Comparison of ENCODE assay signal across 21 cellular contexts in the genomic region with DNA sequence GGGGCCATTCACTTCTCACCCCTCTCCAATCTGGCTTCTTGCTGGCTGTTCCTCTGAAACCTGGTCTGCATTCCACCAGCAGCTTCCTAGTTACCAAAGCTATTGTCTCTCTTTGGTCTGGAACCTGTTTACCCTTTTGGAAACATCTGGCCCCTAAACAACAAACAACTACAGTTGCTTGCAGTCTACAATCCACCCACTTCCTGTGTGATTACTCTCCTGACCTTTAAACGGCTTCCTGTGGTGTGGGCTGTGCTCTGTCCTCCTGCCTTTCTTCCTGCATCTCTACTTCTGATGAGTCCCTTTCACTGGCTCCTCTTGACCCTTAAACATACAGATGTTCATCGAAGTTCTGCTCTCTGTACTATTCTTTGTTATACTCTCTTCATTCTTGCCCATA.
DNase-seq lines count a peak whose midpoint lies in the region; ATAC-seq and TF ChIP-seq lines count a peak whose summit lies in the region.
"Had no signal": no experiment of that assay in that cellular context is flagged by ENCODE, and none has a peak within 500 bp of the region (broad histone marks: within the 10 kb centered on the region; RNA-seq: fewer than 3 reads in every experiment).

No MANE protein-coding gene starts in this region.

- H3K27ac Mint-ChIP-seq in natural killer cell treated with Interleukin-12 subunit alpha and Interleukin-12 subunit beta and Interleukin-15 and Interleukin-18, amount 100 ng/mL, for 72 hours = peak overlapping the region in 1 of 2 donors; percentile 62
- no peak overlapping the region for H3K27ac Mint-ChIP-seq in natural killer cell
- H3K27ac Mint-ChIP-seq in WTC11 = peak overlapping the region; percentile 43; the same call in 1 of the 2 replicates
- no peak overlapping the region for H3K27ac Mint-ChIP-seq in chondrocyte (ENCODE audit: unreplicated experiment)
- no peak overlapping the region for H3K27ac Mint-ChIP-seq in activated naive CD4-positive, alpha-beta T cell treated with anti-CD3 and anti-CD28 coated beads, Interleukin-2, amount 10 ng/mL, durations not matched to agents 7 days and 5 days
- H3K27ac Mint-ChIP-seq: activated T-helper 2 cell treated with anti-CD3 and anti-CD28 coated beads, Interferon-gamma antibody, Interleukin-2, Interleukin-4, amounts not matched to agents 10 μg/mL and 5 μg/mL and 100 μg/mL, durations not matched to agents 14 hours and 24 hours and 36 hours; brain; IgD-negative memory B cell; stimulated activated memory B cell treated with anti-CD40 and anti-IgM and Interleukin-4, amounts not matched to agents 10 μg/mL and 1 μg/mL and 100 μg/mL, for 72 hours had no signal

- peak in 1 of 2 donors; percentile 53 for ATAC-seq in natural killer cell treated with Interleukin-12 subunit alpha and Interleukin-12 subunit beta and Interleukin-15 and Interleukin-18, amount 100 ng/mL, for 72 hours
- ATAC-seq in natural killer cell = no peak
- ATAC-seq in HG03103 (IDR thresholded peaks at IDR 0.05; ENCODE audit: low read depth, unreplicated experiment) = peak; percentile 75
- ATAC-seq in WTC11 = peak; percentile 68
- ATAC-seq: GM12878; heart right ventricle; left ventricle myocardium superior; Right ventricle myocardium inferior; stimulated activated memory B cell treated with anti-CD40 and anti-IgM and Interleukin-4, amounts not matched to agents 10 μg/mL and 1 μg/mL and 100 μg/mL, for 72 hours had no signal

- peak overlapping the region; percentile 34 for H3K4me3 Mint-ChIP-seq in natural killer cell treated with Interleukin-12 subunit alpha and Interleukin-12 subunit beta and Interleukin-15 and Interleukin-18, amount 100 ng/mL, for 72 hours
- H3K4me3 Mint-ChIP-seq in natural killer cell = no peak overlapping the region
- no peak overlapping the region for H3K4me3 Mint-ChIP-seq in WTC11
- no peak overlapping the region for H3K4me3 Mint-ChIP-seq in chondrocyte (ENCODE audit: unreplicated experiment)
- no peak overlapping the region for H3K4me3 Mint-ChIP-seq in activated naive CD4-positive, alpha-beta T cell treated with anti-CD3 and anti-CD28 coated beads, Interleukin-2, amount 10 ng/mL, durations not matched to agents 7 days and 5 days
- H3K4me3 Mint-ChIP-seq: brain; IgD-negative memory B cell; stimulated activated memory B cell treated with anti-CD40 and anti-IgM and Interleukin-4, amounts not matched to agents 10 μg/mL and 1 μg/mL and 100 μg/mL, for 72 hours had no signal

- peaks cover 24% of the 10 kb centered on the region for H3K9me3 Mint-ChIP-seq in natural killer cell treated with Interleukin-12 subunit alpha and Interleukin-12 subunit beta and Interleukin-15 and Interleukin-18, amount 100 ng/mL, for 72 hours
- H3K9me3 Mint-ChIP-seq in natural killer cell (peaks cover 11 to 14% of the 10 kb centered on the region in 2 donors), WTC11 (peaks cover 17% of the 10 kb centered on the region), chondrocyte (ENCODE audit: low read depth) (peaks cover 3% of the 10 kb centered on the region)
- H3K9me3 Mint-ChIP-seq in activated naive CD4-positive, alpha-beta T cell treated with anti-CD3 and anti-CD28 coated beads, Interleukin-2, amount 10 ng/mL, durations not matched to agents 7 days and 5 days = peaks cover 4% of the 10 kb centered on the region

- no peak for DNase-seq in natural killer cell treated with Interleukin-12 subunit alpha and Interleukin-12 subunit beta and Interleukin-15 and Interleukin-18, amount 100 ng/mL, for 72 hours (ENCODE audit: low spot score)
- DNase-seq in natural killer cell = no peak
- DNase-seq in WTC11 (ENCODE audit: low spot score) = no peak
- DNase-seq in chondrocyte (ENCODE audit: low spot score) = no peak
- DNase-seq in effector CD8-positive, alpha-beta T cell (lab: John Stamatoyannopoulos, UW) = no peak
- no peak for DNase-seq in RPMI8226
- DNase-seq in activated naive CD4-positive, alpha-beta T cell treated with anti-CD3 and anti-CD28 coated beads, Interleukin-2, amount 10 ng/mL, durations not matched to agents 7 days and 5 days = no peak
- DNase-seq: activated CD4-positive, alpha-beta T cell treated with anti-CD3 and anti-CD28 coated beads, Interleukin-2, amount 50 U/mL, for 1 hour; GDM1; heart right ventricle; left ventricle myocardium superior; NCI-H1436; NCI-H524; stimulated activated CD4-positive, alpha-beta T cell treated with anti-CD3 and anti-CD28 coated beads, Interleukin-1b, Interleukin-23, amount 100 ng/mL, for 48 hours had no signal

- H3K36me3 Mint-ChIP-seq in natural killer cell treated with Interleukin-12 subunit alpha and Interleukin-12 subunit beta and Interleukin-15 and Interleukin-18, amount 100 ng/mL, for 72 hours = peaks cover 9% of the 10 kb centered on the region
- no peaks in the 10 kb centered on the region for H3K36me3 Mint-ChIP-seq in natural killer cell
- no peaks in the 10 kb centered on the region for H3K36me3 Mint-ChIP-seq in WTC11
- H3K36me3 Mint-ChIP-seq in chondrocyte (ENCODE audit: low read depth) = no peaks in the 10 kb centered on the region
- H3K36me3 Mint-ChIP-seq in activated naive CD4-positive, alpha-beta T cell treated with anti-CD3 and anti-CD28 coated beads, Interleukin-2, amount 10 ng/mL, durations not matched to agents 7 days and 5 days = no peaks in the 10 kb centered on the region
- H3K36me3 Mint-ChIP-seq: brain; IgD-negative memory B cell; stimulated activated memory B cell treated with anti-CD40 and anti-IgM and Interleukin-4, amounts not matched to agents 10 μg/mL and 1 μg/mL and 100 μg/mL, for 72 hours had no signal

- peaks cover 7 to 9% of the 10 kb centered on the region in 2 donors for H3K4me1 Mint-ChIP-seq in natural killer cell treated with Interleukin-12 subunit alpha and Interleukin-12 subunit beta and Interleukin-15 and Interleukin-18, amount 100 ng/mL, for 72 hours (ENCODE audit: low read depth in 2 of 2)
- H3K4me1 Mint-ChIP-seq in natural killer cell (peaks cover 0 to 9% of the 10 kb centered on the region in 2 donors), WTC11 (peaks cover 7% of the 10 kb centered on the region), chondrocyte (ENCODE audit: low read depth) (no peaks in the 10 kb centered on the region)
- H3K4me1 Mint-ChIP-seq in activated naive CD4-positive, alpha-beta T cell treated with anti-CD3 and anti-CD28 coated beads, Interleukin-2, amount 10 ng/mL, durations not matched to agents 7 days and 5 days = no peaks in the 10 kb centered on the region
- H3K4me1 Mint-ChIP-seq: IgD-negative memory B cell; stimulated activated memory B cell treated with anti-CD40 and anti-IgM and Interleukin-4, amounts not matched to agents 10 μg/mL and 1 μg/mL and 100 μg/mL, for 72 hours had no signal

- H3K27me3 Mint-ChIP-seq in natural killer cell treated with Interleukin-12 subunit alpha and Interleukin-12 subunit beta and Interleukin-15 and Interleukin-18, amount 100 ng/mL, for 72 hours = no peaks in the 10 kb centered on the region
- no peaks in the 10 kb centered on the region for H3K27me3 Mint-ChIP-seq in natural killer cell (ENCODE audit: low read depth in 2 of 2)
- H3K27me3 Mint-ChIP-seq in WTC11 (ENCODE audit: low read depth) = no peaks in the 10 kb centered on the region
- peaks cover 6% of the 10 kb centered on the region for H3K27me3 Mint-ChIP-seq in chondrocyte (ENCODE audit: low read depth)
- H3K27me3 Mint-ChIP-seq in activated naive CD4-positive, alpha-beta T cell treated with anti-CD3 and anti-CD28 coated beads, Interleukin-2, amount 10 ng/mL, durations not matched to agents 7 days and 5 days = no peaks in the 10 kb centered on the region
- H3K27me3 Mint-ChIP-seq: brain; IgD-negative memory B cell; stimulated activated memory B cell treated with anti-CD40 and anti-IgM and Interleukin-4, amounts not matched to agents 10 μg/mL and 1 μg/mL and 100 μg/mL, for 72 hours had no signal

- intact Hi-C loops in natural killer cell (cut with micrococcal nuclease) = no loop called here

- POLR2A ChIA-PET in WTC11 (lab: Charles Lee) = no interaction called here

- CTCF ChIA-PET in WTC11 (lab: Charles Lee) = no interaction called here
- CTCF ChIA-PET in activated naive CD4-positive, alpha-beta T cell treated with anti-CD3 and anti-CD28 coated beads, Interleukin-2, amount 10 ng/mL, durations not matched to agents 7 days and 5 days (lab: Charles Lee) = no interaction called here

- no peak for TF ChIP-seq CTCF in natural killer cell (IDR thresholded peaks at IDR 0.05)
- no peak for TF ChIP-seq CTCF in WTC11 (IDR thresholded peaks at IDR 0.05)
- TF ChIP-seq CTCF in chondrocyte (IDR thresholded peaks at IDR 0.05) = no peak

TF ChIP-seq in WTC11, 78 proteins besides CTCF, POLR2A, EP300 and RAD21 (continues in another document):
- TF ChIP-seq SMAD3 (CRISPR knock-in tag; IDR thresholded peaks at IDR 0.05; ENCODE audit: borderline replicate concordance) (no peak), ZNF138 (CRISPR knock-in tag; conservative IDR thresholded peaks at IDR 0.05) (no peak), ZBTB21 (CRISPR knock-in tag; IDR thresholded peaks at IDR 0.05; ENCODE audit: borderline replicate concordance) (no peak), NFYB (CRISPR knock-in tag; conservative IDR thresholded peaks at IDR 0.05; ENCODE audit: low read depth) (no peak)
- TF ChIP-seq, protein P1, sequence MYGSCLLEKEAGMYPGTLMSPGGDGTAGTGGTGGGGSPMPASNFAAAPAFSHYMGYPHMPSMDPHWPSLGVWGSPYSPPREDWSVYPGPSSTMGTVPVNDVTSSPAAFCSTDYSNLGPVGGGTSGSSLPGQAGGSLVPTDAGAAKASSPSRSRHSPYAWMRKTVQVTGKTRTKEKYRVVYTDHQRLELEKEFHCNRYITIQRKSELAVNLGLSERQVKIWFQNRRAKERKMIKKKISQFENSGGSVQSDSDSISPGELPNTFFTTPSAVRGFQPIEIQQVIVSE (CRISPR knock-in tag; IDR thresholded peaks at IDR 0.05; ENCODE audit: borderline replicate concordance) = no peak
- TF ChIP-seq, protein P2, sequence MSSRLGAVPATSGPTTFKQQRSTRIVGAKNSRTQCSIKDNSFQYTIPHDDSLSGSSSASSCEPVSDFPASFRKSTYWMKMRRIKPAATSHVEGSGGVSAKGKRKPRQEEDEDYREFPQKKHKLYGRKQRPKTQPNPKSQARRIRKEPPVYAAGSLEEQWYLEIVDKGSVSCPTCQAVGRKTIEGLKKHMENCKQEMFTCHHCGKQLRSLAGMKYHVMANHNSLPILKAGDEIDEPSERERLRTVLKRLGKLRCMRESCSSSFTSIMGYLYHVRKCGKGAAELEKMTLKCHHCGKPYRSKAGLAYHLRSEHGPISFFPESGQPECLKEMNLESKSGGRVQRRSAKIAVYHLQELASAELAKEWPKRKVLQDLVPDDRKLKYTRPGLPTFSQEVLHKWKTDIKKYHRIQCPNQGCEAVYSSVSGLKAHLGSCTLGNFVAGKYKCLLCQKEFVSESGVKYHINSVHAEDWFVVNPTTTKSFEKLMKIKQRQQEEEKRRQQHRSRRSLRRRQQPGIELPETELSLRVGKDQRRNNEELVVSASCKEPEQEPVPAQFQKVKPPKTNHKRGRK (CRISPR knock-in tag; IDR thresholded peaks at IDR 0.05; ENCODE audit: borderline replicate concordance) = no peak
- TF ChIP-seq, protein P3, sequence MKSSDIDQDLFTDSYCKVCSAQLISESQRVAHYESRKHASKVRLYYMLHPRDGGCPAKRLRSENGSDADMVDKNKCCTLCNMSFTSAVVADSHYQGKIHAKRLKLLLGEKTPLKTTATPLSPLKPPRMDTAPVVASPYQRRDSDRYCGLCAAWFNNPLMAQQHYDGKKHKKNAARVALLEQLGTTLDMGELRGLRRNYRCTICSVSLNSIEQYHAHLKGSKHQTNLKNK (CRISPR knock-in tag; IDR thresholded peaks at IDR 0.05) = no peak

Comparison
In these comparisons a context has a peak if more than half of its experiments do, and no peak if none do; other contexts are left out.
1. ATAC-seq: peak in HG03103 (single experiment) and WTC11 (single experiment); none in natural killer cell (0 of 3).